Comparison of ENCODE assay signal across 19 cellular contexts in the genomic region with DNA sequence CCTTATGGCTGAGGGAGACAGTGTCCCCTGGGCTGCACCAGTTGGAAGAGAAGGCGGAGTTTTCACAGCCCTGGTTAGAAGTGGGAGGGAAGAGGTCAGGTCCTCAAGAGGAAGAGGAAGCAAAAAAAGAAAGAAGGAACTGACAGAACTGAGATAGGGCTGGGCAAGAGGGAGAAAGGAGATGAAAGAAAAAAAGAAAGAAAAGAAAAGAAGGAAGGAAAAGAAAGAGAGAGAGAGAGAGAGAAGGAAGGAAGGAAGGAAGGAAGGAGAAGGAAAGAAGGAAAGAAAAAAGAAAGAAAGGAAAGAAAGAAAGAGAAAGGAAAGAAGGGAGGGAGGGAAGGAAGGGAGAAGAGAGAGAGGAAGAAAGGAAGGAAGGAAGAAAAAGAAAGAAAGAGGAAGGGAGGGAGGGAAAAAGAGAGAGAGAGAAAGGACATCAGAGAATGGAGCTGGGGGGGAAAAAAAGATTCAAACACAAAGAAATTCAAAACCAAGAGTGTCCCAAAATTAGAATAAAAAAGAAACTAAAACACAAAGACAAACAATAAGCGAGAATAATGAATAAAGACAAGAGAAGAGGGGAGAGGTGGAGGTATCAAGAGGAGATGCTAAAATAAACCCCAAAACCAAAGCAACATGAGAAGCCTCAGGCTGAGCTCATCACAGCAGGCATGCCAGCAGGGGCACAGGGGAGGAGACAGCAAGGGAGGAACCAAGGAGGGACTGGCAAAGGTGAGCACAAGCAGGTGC. TPM values are rescaled to one million over a fixed set of nuclear protein-coding genes. Genes with fewer than 3 reads are reported as not detected.
DNase-seq lines count a peak whose midpoint lies in the region; ATAC-seq and TF ChIP-seq lines count a peak whose summit lies in the region.
"Had no signal": no experiment of that assay in that cellular context is flagged by ENCODE, and none has a peak within 500 bp of the region (broad histone marks: within the 10 kb centered on the region; RNA-seq: fewer than 3 reads in every experiment).

No MANE protein-coding gene starts in this region.

- H2BK120ac ChIP-seq in mesendoderm (ENCODE audit: low read depth, low read length): no peak overlapping the region

- no peak for TF ChIP-seq CTCF in left ventricle myocardium inferior (IDR thresholded peaks at IDR 0.05; ENCODE audit: borderline replicate concordance)
- no peak for TF ChIP-seq CTCF in upper lobe of right lung (IDR thresholded peaks at IDR 0.05)
- no peak for TF ChIP-seq CTCF in osteocyte (IDR thresholded peaks at IDR 0.05)

- H3K27me3 ChIP-seq in left ventricle myocardium inferior (ENCODE audit: low read depth) (no peaks in the 10 kb centered on the region), upper lobe of right lung (no peaks in the 10 kb centered on the region), mesendoderm (ENCODE audit: insufficient read depth, low read length, poor library complexity) (no peaks in the 10 kb centered on the region)
- H3K27me3 ChIP-seq: left lung, uterus had no signal

- no peak overlapping the region for H3K18ac ChIP-seq in mesendoderm (ENCODE audit: low read length)

- H2BK5ac ChIP-seq in mesendoderm (ENCODE audit: low read length): no peak overlapping the region

- no peak overlapping the region for H3K4me3 Mint-ChIP-seq in activated T-helper 17 cell treated with anti-CD3 and anti-CD28 coated beads, Interleukin-2, amount 50 U/mL, for 72 hours
- H3K4me3 Mint-ChIP-seq in osteocyte (ENCODE audit: unreplicated experiment): no peak overlapping the region
- H3K4me3 Mint-ChIP-seq: activated naive CD4-positive, alpha-beta T cell treated with anti-CD3 and anti-CD28 coated beads for 36 hours; stimulated activated naive CD8-positive, alpha-beta T cell treated with anti-CD3 and anti-CD28 coated beads, Interleukin-15, amount 100 ng/mL, for 72 hours had no signal

- no peak for DNase-seq in left ventricle myocardium inferior
- DNase-seq in cardiac septum (ENCODE audit: low spot score): no peak
- peak; percentile 85 for DNase-seq in NCI-H69 (lab: John Stamatoyannopoulos, UW)
- DNase-seq in upper lobe of right lung: no peak
- no peak for DNase-seq in stimulated activated naive CD4-positive, alpha-beta T cell (lab: John Stamatoyannopoulos, UW)
- DNase-seq in mesendoderm: no peak
- no peak for DNase-seq in osteocyte (ENCODE audit: extremely low spot score, unreplicated experiment)
- DNase-seq: activated naive CD4-positive, alpha-beta T cell treated with anti-CD3 and anti-CD28 coated beads for 36 hours; effector CD8-positive, alpha-beta T cell; GOT3; hippocampal formation; KG1; left lung; NCI-H2029; NK-92 treated with Interleukin-12 subunit alpha and Interleukin-12 subunit beta, amount 100 ng/mL, for 24 hours; stimulated activated naive CD8-positive, alpha-beta T cell treated with anti-CD3 and anti-CD28 coated beads, Interleukin-15, amount 100 ng/mL, for 72 hours; uterus had no signal

- H3K27ac Mint-ChIP-seq in activated T-helper 17 cell treated with anti-CD3 and anti-CD28 coated beads, Interleukin-2, amount 50 U/mL, for 72 hours: peak overlapping the region; percentile 39
- H3K27ac Mint-ChIP-seq in osteocyte (ENCODE audit: unreplicated experiment): no peak overlapping the region
- H3K27ac Mint-ChIP-seq: activated naive CD4-positive, alpha-beta T cell treated with anti-CD3 and anti-CD28 coated beads for 36 hours; progenitor cell of endocrine pancreas; stimulated activated naive CD8-positive, alpha-beta T cell treated with anti-CD3 and anti-CD28 coated beads, Interleukin-15, amount 100 ng/mL, for 72 hours had no signal

- H2AK5ac ChIP-seq in mesendoderm (ENCODE audit: low read length): no peak overlapping the region

- H3K9me3 ChIP-seq in left ventricle myocardium inferior (replicated peaks) (no peaks in the 10 kb centered on the region), upper lobe of right lung (no peaks in the 10 kb centered on the region)
- H3K9me3 ChIP-seq: left lung, uterus had no signal

- H4K5ac ChIP-seq in mesendoderm (ENCODE audit: low read length): no peak overlapping the region

- H3K56ac ChIP-seq in mesendoderm (ENCODE audit: low read length): no peak overlapping the region

- H3K36me3 Mint-ChIP-seq in activated T-helper 17 cell treated with anti-CD3 and anti-CD28 coated beads, Interleukin-2, amount 50 U/mL, for 72 hours (ENCODE audit: low read depth): no peaks in the 10 kb centered on the region
- no peaks in the 10 kb centered on the region for H3K36me3 Mint-ChIP-seq in osteocyte (ENCODE audit: unreplicated experiment)

- no peaks in the 10 kb centered on the region for H3K79me1 ChIP-seq in mesendoderm (ENCODE audit: low read length)

- ATAC-seq in activated T-helper 17 cell treated with anti-CD3 and anti-CD28 coated beads, Interleukin-2, amount 50 U/mL, for 72 hours (replicated peaks): peak; percentile 24
- peak; percentile 38 for ATAC-seq in upper lobe of right lung
- ATAC-seq: left lung; stimulated activated naive CD8-positive, alpha-beta T cell treated with anti-CD3 and anti-CD28 coated beads, Interleukin-15, amount 100 ng/mL, for 72 hours had no signal

- no peak overlapping the region for H3K4me3 ChIP-seq in left ventricle myocardium inferior
- H3K4me3 ChIP-seq in upper lobe of right lung: no peak overlapping the region
- H3K4me3 ChIP-seq in mesendoderm (ENCODE audit: low read length): no peak overlapping the region
- H3K4me3 ChIP-seq: left lung, uterus had no signal

- intact Hi-C loops in left ventricle myocardium inferior (cut with micrococcal nuclease): no loop called here
- intact Hi-C loops in cardiac septum (cut with DNase I): no loop called here
- intact Hi-C loops in upper lobe of right lung (cut with DNase I): no loop called here

- no peaks in the 10 kb centered on the region for H3K79me2 ChIP-seq in mesendoderm (ENCODE audit: control insufficient read depth, insufficient read depth, low read length)

- peaks cover 21% of the 10 kb centered on the region for H3K4me1 Mint-ChIP-seq in activated T-helper 17 cell treated with anti-CD3 and anti-CD28 coated beads, Interleukin-2, amount 50 U/mL, for 72 hours
- H3K4me1 Mint-ChIP-seq in osteocyte (ENCODE audit: unreplicated experiment): peaks cover 5% of the 10 kb centered on the region

- no peaks in the 10 kb centered on the region for H3K9me3 Mint-ChIP-seq in activated T-helper 17 cell treated with anti-CD3 and anti-CD28 coated beads, Interleukin-2, amount 50 U/mL, for 72 hours
- no peaks in the 10 kb centered on the region for H3K9me3 Mint-ChIP-seq in osteocyte (ENCODE audit: unreplicated experiment)
- H3K9me3 Mint-ChIP-seq: activated naive CD4-positive, alpha-beta T cell treated with anti-CD3 and anti-CD28 coated beads for 36 hours; stimulated activated naive CD8-positive, alpha-beta T cell treated with anti-CD3 and anti-CD28 coated beads, Interleukin-15, amount 100 ng/mL, for 72 hours had no signal

- H3K4me2 ChIP-seq in mesendoderm (ENCODE audit: low read length): no peak overlapping the region

- H3K27me3 Mint-ChIP-seq in activated T-helper 17 cell treated with anti-CD3 and anti-CD28 coated beads, Interleukin-2, amount 50 U/mL, for 72 hours: no peaks in the 10 kb centered on the region
- peaks cover 14% of the 10 kb centered on the region for H3K27me3 Mint-ChIP-seq in osteocyte (ENCODE audit: unreplicated experiment)
- H3K27me3 Mint-ChIP-seq: stimulated activated naive CD8-positive, alpha-beta T cell treated with anti-CD3 and anti-CD28 coated beads, Interleukin-15, amount 100 ng/mL, for 72 hours had no signal

- H3K9ac ChIP-seq in mesendoderm (ENCODE audit: low read length): no peak overlapping the region

- H3K23ac ChIP-seq in mesendoderm (ENCODE audit: low read length): no peak overlapping the region

- H4K8ac ChIP-seq in mesendoderm (ENCODE audit: low read depth, low read length): no peak overlapping the region

- no peak overlapping the region for H2BK15ac ChIP-seq in mesendoderm (replicated peaks; ENCODE audit: low read depth)

- H3K36me3 ChIP-seq in left ventricle myocardium inferior: no peaks in the 10 kb centered on the region
- no peaks in the 10 kb centered on the region for H3K36me3 ChIP-seq in upper lobe of right lung
- no peaks in the 10 kb centered on the region for H3K36me3 ChIP-seq in mesendoderm (ENCODE audit: control insufficient read depth, insufficient read depth, low read length)
- H3K36me3 ChIP-seq: left lung, uterus had no signal

- H3K4ac ChIP-seq in mesendoderm (ENCODE audit: low read depth, low read length): no peak overlapping the region

- no CpG with 5 or more reads among the region's 2 CpGs for WGBS in mesendoderm (ENCODE audit: extremely low coverage, insufficient coverage, low lambda C conversion rate)

- H3K4me1 ChIP-seq in left ventricle myocardium inferior: peaks cover 43% of the 10 kb centered on the region
- peaks cover 14% of the 10 kb centered on the region for H3K4me1 ChIP-seq in upper lobe of right lung
- no peaks in the 10 kb centered on the region for H3K4me1 ChIP-seq in mesendoderm (ENCODE audit: control insufficient read depth, low read depth, low read length)
- H3K4me1 ChIP-seq: uterus had no signal

- H3K27ac ChIP-seq in left ventricle myocardium inferior (replicated peaks) (peak overlapping the region; percentile 89), upper lobe of right lung (no peak overlapping the region), mesendoderm (ENCODE audit: low read depth, low read length) (no peak overlapping the region)
- H3K27ac ChIP-seq: left lung, uterus had no signal

RNA-seq across cellular contexts. Expression of gene FUCA2, which starts 5.4 kb away (rescaled TPM):
- total RNA-seq in left ventricle myocardium inferior (44.5 TPM), cardiac septum (37.8 TPM), upper lobe of right lung (50.6 TPM), osteocyte (58.7 and 63.8 TPM in 2 replicates)
- total RNA-seq in activated T-helper 17 cell treated with anti-CD3 and anti-CD28 coated beads, Interleukin-2, amount 50 U/mL, for 72 hours: 10 to 100 TPM; 19.3 to 32.7 TPM
- polyA plus RNA-seq in mesendoderm (2013, experiment 1 of 2): 29.0 TPM
- 30.0 TPM for polyA plus RNA-seq in mesendoderm (2013, experiment 2 of 2)
